ENCODE assay signal across 8 cellular contexts in the genomic region with DNA sequence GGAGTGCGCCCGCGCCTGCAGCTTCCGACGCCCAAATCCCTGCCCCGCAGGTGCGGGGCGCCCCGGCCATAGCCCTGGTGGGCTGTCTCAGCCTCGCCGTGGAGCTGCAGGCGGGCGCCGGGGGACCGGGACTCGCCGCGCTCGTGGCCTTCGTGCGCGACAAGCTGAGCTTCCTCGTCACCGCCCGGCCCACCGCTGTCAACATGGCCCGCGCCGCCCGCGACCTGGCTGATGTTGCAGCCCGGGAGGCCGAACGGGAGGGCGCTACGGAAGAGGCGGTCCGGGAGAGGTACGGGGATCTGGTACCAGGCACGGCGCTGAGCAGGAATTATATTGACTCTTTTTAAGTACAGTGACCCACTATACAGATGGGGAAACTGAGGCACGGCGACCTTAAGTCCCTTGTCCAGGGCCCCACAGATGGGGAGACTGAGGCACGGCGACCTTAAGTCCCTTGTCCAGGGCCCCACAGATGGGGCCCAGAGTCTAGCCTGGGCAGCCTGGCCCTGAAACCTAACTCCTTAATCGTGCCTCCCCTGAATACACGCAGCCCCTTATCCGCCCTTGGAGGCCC. TPM values are rescaled to one million over a fixed set of nuclear protein-coding genes. Genes with fewer than 3 reads are reported as not detected.
DNase-seq lines count a peak whose midpoint lies in the region; ATAC-seq and TF ChIP-seq lines count a peak whose summit lies in the region.

No MANE protein-coding gene starts in this region.

- intact Hi-C loops in Right ventricle myocardium inferior (cut with DNase I), result no loop called here
- intact Hi-C loops in cardiac septum (cut with DNase I), result no loop called here
- intact Hi-C loops in lower leg skin (cut with DNase I; ENCODE audit: low total_unique reads), result no loop called here

- H3K9ac ChIP-seq in stomach smooth muscle (ENCODE audit: low read length in 2 of 2), result peak overlapping the region; percentile 29 to 64

- 1% methylated on average over 25 of the region's 48 CpGs for WGBS in lower leg skin, 2 donors

- H3K4me3 ChIP-seq in lower leg skin (ENCODE audit: low read depth, poor library complexity, severe bottlenecking) (peak overlapping the region; percentile 43), stomach smooth muscle (ENCODE audit: low read length in 2 of 2) (peak overlapping the region; percentile 59 to 81)

- DNase-seq in Right ventricle myocardium inferior (ENCODE audit: missing footprints), result peak; percentile 76
- DNase-seq in cardiac septum (ENCODE audit: low spot score), result no peak
- peak; percentile 30 for DNase-seq in T-helper 9 cell
- peak; percentile 13 for DNase-seq in cerebellum (ENCODE audit: low spot score)
- DNase-seq in lower leg skin (ENCODE audit: low spot score in 2 of 2), result peak in 1 of 2 donors; percentile 89
- DNase-seq in DMS153 treated with DMSO at 0.1 percent for 48 hours (lab: John Stamatoyannopoulos, UW; ENCODE audit: unreplicated experiment), result no peak

- no peaks in the 10 kb centered on the region for H3K27me3 ChIP-seq in stomach smooth muscle (ENCODE audit: control insufficient read depth in 1 of 2, insufficient read depth in 2 of 2, low read length in 2 of 2)

- peak; percentile 11 for ATAC-seq in Right ventricle myocardium inferior
- ATAC-seq in GM18870 (IDR thresholded peaks at IDR 0.05; ENCODE audit: unreplicated experiment), result no peak

- no peak for TF ChIP-seq CTCF in lower leg skin (IDR thresholded peaks at IDR 0.05)

- H3K9me3 ChIP-seq in stomach smooth muscle (ENCODE audit: control insufficient read depth in 2 of 2, low read length in 2 of 2), result no peaks in the 10 kb centered on the region

- peaks cover 18 to 26% of the 10 kb centered on the region in 2 donors for H3K36me3 ChIP-seq in stomach smooth muscle (ENCODE audit: control insufficient read depth in 2 of 2, insufficient read depth in 2 of 2, low read length in 2 of 2)

- no peak for TF ChIP-seq POLR2A in lower leg skin (IDR thresholded peaks at IDR 0.05)

- H3K4me1 ChIP-seq in stomach smooth muscle (ENCODE audit: control insufficient read depth, insufficient read depth, low read length), result peaks cover 15% of the 10 kb centered on the region

- peak overlapping the region; percentile 18 for H3K27ac ChIP-seq in stomach smooth muscle (ENCODE audit: low read length)

RNA-seq across cellular contexts. Expression of a gene that starts 0.6 kb away (rescaled TPM):
- 13.0 TPM for total RNA-seq in Right ventricle myocardium inferior
- total RNA-seq in cardiac septum, result 15.4 TPM
- 22.1 TPM for total RNA-seq in cerebellum
- 100 to 1,000 TPM in 2 of 4 donors, 10 to 100 TPM in 2; 72.8 to 133 (median 92.1) TPM for total RNA-seq in lower leg skin

RNA-seq across cellular contexts. Expression of a gene that starts 9.3 kb away (rescaled TPM):
- total RNA-seq in Right ventricle myocardium inferior, result 89.9 TPM
- 91.2 TPM for total RNA-seq in cardiac septum
- 15.5 TPM for total RNA-seq in cerebellum
- total RNA-seq in lower leg skin, result 100 to 1,000 TPM; 113 to 200 (median 145) TPM

RNA-seq across cellular contexts. Expression of a gene that starts 30.3 kb away (rescaled TPM):
- total RNA-seq in Right ventricle myocardium inferior, result 2.1 TPM
- total RNA-seq in cardiac septum, result 3.9 TPM
- total RNA-seq in cerebellum, result 13.6 TPM
- total RNA-seq in lower leg skin, result 10 to 100 TPM; 22.3 to 29.9 (median 23.3) TPM

Comparison
In these comparisons a context has a peak if more than half of its experiments do, and no peak if none do; other contexts are left out.
1. DNase-seq: peak in Right ventricle myocardium inferior (single experiment), T-helper 9 cell (single experiment) and cerebellum (single experiment); none in cardiac septum (single experiment) and DMS153 treated with DMSO at 0.1 percent for 48 hours (single experiment).